In the genomic region with DNA sequence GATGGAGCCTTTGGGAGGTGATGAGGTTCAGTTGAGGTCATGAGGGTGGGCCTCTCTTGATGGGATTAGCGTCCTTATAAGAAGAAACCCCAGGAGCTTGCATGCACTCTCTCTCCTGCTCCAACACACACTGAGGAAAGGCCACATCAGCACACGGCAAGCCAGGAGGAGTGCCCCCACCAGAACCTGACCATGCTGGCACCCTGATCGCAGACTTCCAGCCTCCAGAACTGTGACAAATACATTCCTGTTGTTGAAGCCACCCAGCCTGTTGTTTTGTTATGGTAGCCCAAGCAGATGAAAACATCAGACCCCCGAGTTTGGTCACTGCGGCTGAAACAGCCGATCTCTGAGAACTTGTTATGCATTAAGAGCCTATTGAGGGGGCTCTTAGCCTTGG, we compare ENCODE assay signal across 25 cellular contexts.
"Had no signal": no experiment of that assay in that cellular context is flagged by ENCODE, and none has a peak within 500 bp of the region (broad histone marks: within the 10 kb centered on the region; RNA-seq: fewer than 3 reads in every experiment).

No MANE protein-coding gene starts in this region.

- H3K36me3 ChIP-seq: colonic mucosa, esophagus squamous epithelium, gastrocnemius medialis, heart right ventricle, left lung, lower lobe of right lung had no signal

- H3K27me3 ChIP-seq: colonic mucosa, esophagus squamous epithelium, gastrocnemius medialis, heart right ventricle, left lung had no signal

- H3K9me3 ChIP-seq: colonic mucosa, esophagus squamous epithelium, gastrocnemius medialis, left lung, lower lobe of right lung, mucosa of descending colon had no signal

- ATAC-seq: effector memory CD8-positive, alpha-beta T cell; esophagus mucosa; gastrocnemius medialis; heart right ventricle; left cardiac atrium; left lung; left ventricle myocardium superior; lower lobe of right lung; mucosa of descending colon had no signal

- FAIRE-seq: endometrium, islet of Langerhans, keratinocyte had no signal

- DNase-seq: colonic mucosa; cortex of kidney; effector CD8-positive, alpha-beta T cell; effector memory CD8-positive, alpha-beta T cell; endodermal cell; erythroblast; esophagus squamous epithelium; foreskin fibroblast; foreskin melanocyte; gastrocnemius medialis; glutamatergic neuron; head of caudate nucleus; heart right ventricle; hippocampal formation; left cardiac atrium; left lung; left ventricle myocardium superior; lower lobe of right lung; mesenchymal stem cell; mucosa of descending colon had no signal

- H3K4me3 ChIP-seq: colonic mucosa, esophagus squamous epithelium, gastrocnemius medialis, heart right ventricle, left lung, lower lobe of right lung, mucosa of descending colon had no signal

- H3K27ac ChIP-seq: colonic mucosa, epithelial cell of prostate, esophagus squamous epithelium, gastrocnemius medialis, heart right ventricle, left lung, lower lobe of right lung had no signal

- H3K4me1 ChIP-seq: colonic mucosa, esophagus squamous epithelium, gastrocnemius medialis, left lung, lower lobe of right lung had no signal
